In genomic region chr1:54404263-54404662, GRCh38 we compare ENCODE assay signal across 8 cellular contexts. TPM values are rescaled to one million over a fixed set of nuclear protein-coding genes. Genes with fewer than 3 reads are reported as not detected.
DNase-seq lines count a peak whose midpoint lies in the region; ATAC-seq and TF ChIP-seq lines count a peak whose summit lies in the region.

No MANE protein-coding gene starts in this region.

- no peak for ATAC-seq in RWPE2 (ENCODE audit: low read depth)

- H3K9me3 Mint-ChIP-seq in Calu3 (ENCODE audit: low read depth, unreplicated experiment), result no peaks in the 10 kb centered on the region
- H3K9me3 Mint-ChIP-seq in progenitor cell of endocrine pancreas (ENCODE audit: low read depth), result no peaks in the 10 kb centered on the region

- 75% methylated on average over 11 of the region's 11 CpGs for WGBS in esophagus muscularis mucosa

- no peak for TF ChIP-seq EP300 in esophagus muscularis mucosa (IDR thresholded peaks at IDR 0.05)

- peak overlapping the region; percentile 5 for H3K27ac ChIP-seq in RWPE2 (ENCODE audit: poor library complexity, severe bottlenecking)
- H3K27ac ChIP-seq in esophagus muscularis mucosa (replicated peaks in 1 of 4), result peak overlapping the region; percentile 72 to 99 (median 96)
- no peak overlapping the region for H3K27ac ChIP-seq in substantia nigra (ENCODE audit: low read depth, low read length, poor library complexity, severe bottlenecking)

- CTCF ChIA-PET in Calu3 (lab: Charles Lee), result no interaction called here

- no peak for TF ChIP-seq POLR2A in esophagus muscularis mucosa (IDR thresholded peaks at IDR 0.05; ENCODE audit: low read depth)

- no peaks in the 10 kb centered on the region for H3K27me3 Mint-ChIP-seq in Calu3 (ENCODE audit: unreplicated experiment)
- H3K27me3 Mint-ChIP-seq in progenitor cell of endocrine pancreas, result no peaks in the 10 kb centered on the region

- H3K4me1 ChIP-seq in RWPE2 (ENCODE audit: insufficient read depth, poor library complexity, severe bottlenecking) (peaks cover 21% of the 10 kb centered on the region), esophagus muscularis mucosa (peaks cover 46 to 71% (median 56%) of the 10 kb centered on the region in 4 donors)

- intact Hi-C loops in Calu3 (cut with micrococcal nuclease; ENCODE audit: unreplicated experiment) (no loop called here), esophagus muscularis mucosa (cut with DNase I) (loop anchor here (10.0 kb wide), 1 partner anchor 69 kb away; no protein-coding TSS in a partner anchor)

- H3K27ac Mint-ChIP-seq in Calu3 (ENCODE audit: unreplicated experiment) (no peak overlapping the region), progenitor cell of endocrine pancreas (peak overlapping the region; percentile 95)

- no peaks in the 10 kb centered on the region for H3K27me3 ChIP-seq in RWPE2 (ENCODE audit: insufficient read depth, poor library complexity, severe bottlenecking)
- H3K27me3 ChIP-seq in esophagus muscularis mucosa, result no peaks in the 10 kb centered on the region

- H3K4me1 Mint-ChIP-seq in Calu3 (ENCODE audit: low read depth, unreplicated experiment), result peaks cover 17% of the 10 kb centered on the region
- H3K4me1 Mint-ChIP-seq in progenitor cell of endocrine pancreas (ENCODE audit: low read depth), result peaks cover 56% of the 10 kb centered on the region

- TF ChIP-seq CTCF in Calu3 (IDR thresholded peaks at IDR 0.05; ENCODE audit: unreplicated experiment), result no peak
- no peak for TF ChIP-seq CTCF in RWPE2 (IDR thresholded peaks at IDR 0.05; ENCODE audit: poor library complexity, severe bottlenecking)
- no peak for TF ChIP-seq CTCF in esophagus muscularis mucosa (IDR thresholded peaks at IDR 0.05)
- no peak for TF ChIP-seq CTCF in progenitor cell of endocrine pancreas (IDR thresholded peaks at IDR 0.05; ENCODE audit: unreplicated experiment)

- no peak for DNase-seq in Calu3
- DNase-seq in RWPE2 (ENCODE audit: low spot score), result no peak
- DNase-seq in esophagus muscularis mucosa (ENCODE audit: extremely low spot score), result no peak
- no peak for DNase-seq in progenitor cell of endocrine pancreas (ENCODE audit: low spot score, unreplicated experiment)
- no peak for DNase-seq in CD1c-positive myeloid dendritic cell (ENCODE audit: extremely low spot score)
- DNase-seq in effector CD8-positive, alpha-beta T cell (lab: John Stamatoyannopoulos, UW), result no peak
- no peak for DNase-seq in hepatic stellate cell (ENCODE audit: low spot score)
- DNase-seq in substantia nigra (lab: John Stamatoyannopoulos, UW), result no peak

- no TSS peak for BruUV-seq in Calu3 (replicated peaks; lab: Mats Ljungman, UMichigan)

- peaks cover 16% of the 10 kb centered on the region for H3K36me3 ChIP-seq in RWPE2 (ENCODE audit: low read depth)
- H3K36me3 ChIP-seq in esophagus muscularis mucosa, result peaks cover 9 to 40% (median 21%) of the 10 kb centered on the region in 4 donors

- H3K4me3 Mint-ChIP-seq in Calu3 (ENCODE audit: low read depth, unreplicated experiment), result peak overlapping the region; percentile 61
- peak overlapping the region; percentile 87 for H3K4me3 Mint-ChIP-seq in progenitor cell of endocrine pancreas (ENCODE audit: low read depth)

- H3K9me3 ChIP-seq in RWPE2 (ENCODE audit: severe bottlenecking), result no peaks in the 10 kb centered on the region
- H3K9me3 ChIP-seq in esophagus muscularis mucosa, result no peaks in the 10 kb centered on the region

- H3K36me3 Mint-ChIP-seq in Calu3 (ENCODE audit: insufficient read depth, unreplicated experiment) (peaks cover 17% of the 10 kb centered on the region), progenitor cell of endocrine pancreas (ENCODE audit: insufficient read depth) (peaks cover 35% of the 10 kb centered on the region)

- H3K4me3 ChIP-seq in RWPE2 (ENCODE audit: severe bottlenecking), result no peak overlapping the region
- peak overlapping the region; percentile 88 to 99 (median 97) for H3K4me3 ChIP-seq in esophagus muscularis mucosa

RNA-seq across cellular contexts. Expression of gene SSBP3, which starts 1.9 kb away (rescaled TPM):
- total RNA-seq in Calu3 (2022) (16.6 and 16.7 TPM in 2 replicates), esophagus muscularis mucosa (10 to 100 TPM; 32.8 to 63.4 (median 47.4) TPM), progenitor cell of endocrine pancreas (149 and 161 TPM in 2 replicates)
